Comparison of ENCODE assay signal across 1 cellular context in genomic region chr1:24722073-24723040, GRCh38.
TF ChIP-seq lines count a peak whose summit lies in the region.

No MANE protein-coding gene starts in this region.

TF ChIP-seq in K562, 482 proteins besides CTCF, POLR2A, EP300 and RAD21:
- TF ChIP-seq SP1 (CRISPR knock-in tag; IDR thresholded peaks at IDR 0.05) = 0 out of 2 replicates have a peak, but pooled peaks have one; percentile 21
- peak; percentile 38 for TF ChIP-seq RBM25 (IDR thresholded peaks at IDR 0.05; ENCODE audit: low read depth, low read length, severe bottlenecking)
- TF ChIP-seq ASH1L (IDR thresholded peaks at IDR 0.05; ENCODE audit: borderline replicate concordance, low read depth, partially characterized antibody) = peak; percentile 56
- TF ChIP-seq NFYB (IDR thresholded peaks at IDR 0.05; ENCODE audit: extremely low read depth, insufficient read length) = peak; percentile 91
